In the genomic region with DNA sequence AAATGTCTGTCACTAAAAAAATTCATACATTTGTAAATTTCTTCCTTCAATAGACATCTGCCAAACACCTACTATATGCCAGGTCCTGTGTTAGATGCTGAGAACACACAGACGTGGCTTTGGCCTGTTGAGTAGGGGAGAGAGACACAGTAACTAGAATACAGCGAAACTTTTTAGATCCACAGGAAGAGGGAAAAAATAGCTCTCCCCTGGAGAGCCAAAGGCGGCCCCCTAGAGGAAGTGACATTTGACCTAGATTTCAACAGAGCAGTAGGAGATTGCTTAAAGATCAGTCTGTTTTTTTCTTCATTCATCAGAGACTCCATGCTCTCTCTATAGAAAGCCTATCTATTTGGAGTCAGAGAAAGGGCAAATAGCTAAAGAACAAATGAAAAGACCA, we compare ENCODE assay signal across 12 cellular contexts. TPM values are rescaled to one million over a fixed set of nuclear protein-coding genes. Genes with fewer than 3 reads are reported as not detected.
A peak's percentile ranks its signal among the peaks of the same experiment; 100 is the strongest.
DNase-seq lines count a peak whose midpoint lies in the region; ATAC-seq and TF ChIP-seq lines count a peak whose summit lies in the region.
"Had no signal": no experiment of that assay in that cellular context is flagged by ENCODE, and none has a peak within 500 bp of the region (broad histone marks: within the 10 kb centered on the region; RNA-seq: fewer than 3 reads in every experiment).

No MANE protein-coding gene starts in this region.

- no peaks in the 10 kb centered on the region for H3K9me3 Mint-ChIP-seq in activated naive CD4-positive, alpha-beta T cell treated with anti-CD3 and anti-CD28 coated beads, Interleukin-2, amount 10 ng/mL, durations not matched to agents 7 days and 5 days

- peak overlapping the region; percentile 51 for H3K4me3 Mint-ChIP-seq in activated naive CD4-positive, alpha-beta T cell treated with anti-CD3 and anti-CD28 coated beads, Interleukin-2, amount 10 ng/mL, durations not matched to agents 7 days and 5 days

- CTCF ChIA-PET in activated naive CD4-positive, alpha-beta T cell treated with anti-CD3 and anti-CD28 coated beads, Interleukin-2, amount 10 ng/mL, durations not matched to agents 7 days and 5 days (lab: Charles Lee), result interaction anchor here (0.6 to 1.9 kb wide), 8 partner anchors 9 to 1924 kb away, joined by 3 to 9 read pairs (median 4); partner anchors contain the start of genes LCP1 and MED4

- H3K36me3 Mint-ChIP-seq in activated naive CD4-positive, alpha-beta T cell treated with anti-CD3 and anti-CD28 coated beads, Interleukin-2, amount 10 ng/mL, durations not matched to agents 7 days and 5 days, result peaks cover 80% of the 10 kb centered on the region

- intact Hi-C loops in aorta (cut with DNase I), result no loop called here

- H3K4me1 ChIP-seq in aorta (ENCODE audit: control insufficient read depth in 1 of 2, insufficient read depth in 2 of 2, low read length in 2 of 2), result no peaks in the 10 kb centered on the region

- H3K27me3 Mint-ChIP-seq in activated naive CD4-positive, alpha-beta T cell treated with anti-CD3 and anti-CD28 coated beads, Interleukin-2, amount 10 ng/mL, durations not matched to agents 7 days and 5 days, result no peaks in the 10 kb centered on the region

- H3K9me3 ChIP-seq in aorta (ENCODE audit: control insufficient read depth, low read length), result no peaks in the 10 kb centered on the region

- DNase-seq in activated naive CD4-positive, alpha-beta T cell treated with anti-CD3 and anti-CD28 coated beads, Interleukin-2, amount 10 ng/mL, durations not matched to agents 7 days and 5 days, result peak; percentile 52
- DNase-seq in activated naive CD4-positive, alpha-beta T cell (lab: John Stamatoyannopoulos, UW), result no peak
- DNase-seq in SKM-1 (lab: John Stamatoyannopoulos, UW; ENCODE audit: unreplicated experiment) (peak; percentile 68), fibroblast of pulmonary artery (ENCODE audit: low read depth) (peak; percentile 51), aorta (no peak), kidney glomerular epithelial cell (lab: John Stamatoyannopoulos, UW) (no peak)
- DNase-seq in stimulated activated naive CD8-positive, alpha-beta T cell treated with anti-CD3 and anti-CD28 coated beads, Interleukin-15, Interleukin-2, amounts not matched to agents 100 U/mL and 50 U/mL, for 24 hours, result no peak
- DNase-seq: activated CD4-positive, CD25-positive, alpha-beta regulatory T cell treated with anti-CD3 and anti-CD28 coated beads, Interleukin-2, amount 50 U/mL, for 72 hours; effector CD4-positive, alpha-beta T cell; NCI-H446; stimulated activated CD4-positive, alpha-beta T cell treated with anti-CD3 and anti-CD28 coated beads, Interleukin-4, amount 100 ng/mL, for 24 hours had no signal

- no peak for TF ChIP-seq CTCF in fibroblast of pulmonary artery (IDR thresholded peaks at IDR 0.05; ENCODE audit: low read length, missing control alignments)

- H3K4me3 ChIP-seq in fibroblast of pulmonary artery (replicated peaks; ENCODE audit: low read depth, low read length) (no peak overlapping the region), aorta (ENCODE audit: low read length in 2 of 2) (no peak overlapping the region)

- H3K4me1 Mint-ChIP-seq in activated naive CD4-positive, alpha-beta T cell treated with anti-CD3 and anti-CD28 coated beads, Interleukin-2, amount 10 ng/mL, durations not matched to agents 7 days and 5 days, result peaks cover 97% of the 10 kb centered on the region

- H3K27ac Mint-ChIP-seq in activated naive CD4-positive, alpha-beta T cell treated with anti-CD3 and anti-CD28 coated beads, Interleukin-2, amount 10 ng/mL, durations not matched to agents 7 days and 5 days, result peak overlapping the region; percentile 96

- peak; percentile 7 for ATAC-seq in stimulated activated naive CD8-positive, alpha-beta T cell treated with anti-CD3 and anti-CD28 coated beads, Interleukin-15, Interleukin-2, amounts not matched to agents 100 U/mL and 50 U/mL, for 24 hours
- ATAC-seq in aorta (ENCODE audit: low FRiP score) (no peak), HG02852 (IDR thresholded peaks at IDR 0.05; ENCODE audit: unreplicated experiment) (no peak)

- no peaks in the 10 kb centered on the region for H3K36me3 ChIP-seq in aorta (ENCODE audit: control insufficient read depth in 1 of 2, insufficient read depth in 2 of 2, low read length in 1 of 2)

- H3K27me3 ChIP-seq in aorta (ENCODE audit: control insufficient read depth in 1 of 2, insufficient read depth in 2 of 2, low read length in 1 of 2), result peaks cover 0 to 2% of the 10 kb centered on the region in 2 donors

- WGBS in aorta, 2 donors, result 55 to 57% methylated on average over 3 of the region's 3 CpGs

- no peak overlapping the region for H3K27ac ChIP-seq in aorta (ENCODE audit: low read depth in 1 of 2, low read length in 2 of 2)

RNA-seq across cellular contexts. Expression of gene LCP1, which starts 11.3 kb away (rescaled TPM):
- total RNA-seq in aorta, result 10 to 100 TPM; 74.7 to 76.5 TPM
- 10 to 100 TPM in 1 of 2 donors, 1 to 10 TPM in 1; 6.2 to 36.2 TPM for polyA plus RNA-seq in aorta

RNA-seq across cellular contexts. Expression of gene LRRC63, which starts 41.0 kb away (rescaled TPM):
- total RNA-seq in aorta, result under 1 TPM in 1 of 2 donors, not detected in 1; 0.99 TPM
- under 1 TPM in 1 of 2 donors, not detected in 1; 0.15 TPM for polyA plus RNA-seq in aorta

Comparison
In these comparisons a context has a peak if more than half of its experiments do, and no peak if none do; other contexts are left out.
1. DNase-seq: peak in activated naive CD4-positive, alpha-beta T cell treated with anti-CD3 and anti-CD28 coated beads, Interleukin-2, amount 10 ng/mL, durations not matched to agents 7 days and 5 days (single experiment), SKM-1 (single experiment) and fibroblast of pulmonary artery (single experiment); none in activated naive CD4-positive, alpha-beta T cell (0 of 4), stimulated activated naive CD8-positive, alpha-beta T cell treated with anti-CD3 and anti-CD28 coated beads, Interleukin-15, Interleukin-2, amounts not matched to agents 100 U/mL and 50 U/mL, for 24 hours (single experiment), aorta (0 of 2) and kidney glomerular epithelial cell (single experiment).